33 cellular contexts compared by ENCODE assay signal in the genomic region with DNA sequence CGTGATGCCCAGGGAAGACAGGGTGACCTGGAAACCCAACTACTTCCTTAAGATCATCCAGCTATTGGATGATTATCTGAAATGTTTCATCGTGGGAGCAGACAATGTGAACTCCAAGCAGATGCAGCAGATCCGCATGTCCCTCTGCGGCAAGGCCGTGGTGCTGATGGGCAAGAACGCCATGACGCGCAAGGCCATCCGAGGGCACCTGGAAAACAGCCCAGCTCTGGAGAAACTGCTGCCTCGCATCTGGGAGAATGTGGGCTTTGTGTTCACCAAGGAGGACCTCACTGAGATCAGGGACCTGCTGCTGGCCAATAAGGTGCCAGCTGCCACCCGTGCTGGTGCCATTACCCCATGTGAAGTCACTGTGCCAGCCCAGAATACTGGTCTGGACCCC. TPM values are rescaled to one million over a fixed set of nuclear protein-coding genes. Genes with fewer than 3 reads are reported as not detected.
"Had no signal": no experiment of that assay in that cellular context is flagged by ENCODE, and none has a peak within 500 bp of the region (broad histone marks: within the 10 kb centered on the region; RNA-seq: fewer than 3 reads in every experiment).

No MANE protein-coding gene starts in this region.

- H3K9me3 ChIP-seq: Peyer's patch, SJSA1 had no signal

- H3K9ac ChIP-seq: KMS-11 had no signal

- ATAC-seq: activated naive CD8-positive, alpha-beta T cell treated with anti-CD3 and anti-CD28 coated beads, Interleukin-2, amount 50 U/mL, for 24 hours; PC-3; SK-N-SH treated with all-trans-retinoic acid at 6 μM for 48 hours had no signal

- H3K4me2 ChIP-seq: KMS-11 had no signal

- H3K4me1 ChIP-seq: Peyer's patch, SJSA1 had no signal

- H3K27ac ChIP-seq: brain microvascular endothelial cell, KMS-11, Peyer's patch, SJSA1, VCaP had no signal

- DNase-seq: activated B cell treated with CpG ODN at 0.5 μM for 24 hours; activated CD4-positive, alpha-beta memory T cell treated with anti-CD3 and anti-CD28 coated beads for 36 hours; activated CD4-positive, alpha-beta T cell treated with anti-CD3 and anti-CD28 coated beads for 4 hours; activated CD4-positive, alpha-beta T cell treated with anti-CD3 and anti-CD28 coated beads, Interleukin-2, amount 50 U/mL, for 1 hour; activated CD4-positive, CD25-positive, alpha-beta regulatory T cell treated with anti-CD3 and anti-CD28 coated beads, Interleukin-2, amount 50 U/mL, for 72 hours; activated CD8-positive, alpha-beta memory T cell treated with anti-CD3 and anti-CD28 coated beads, Interleukin-2, amount 50 U/mL, for 4 hours; activated effector memory CD4-positive, alpha-beta T cell treated with Interleukin-2 at 50 U/mL for 16 hours; activated naive CD4-positive, alpha-beta T cell treated with anti-CD3 and anti-CD28 coated beads, Interleukin-2, amount 10 ng/mL, durations not matched to agents 7 days and 5 days; activated naive CD8-positive, alpha-beta T cell treated with anti-CD3 and anti-CD28 coated beads, Interleukin-2, amount 50 U/mL, for 24 hours; activated T-cell treated with anti-CD3 and anti-CD28 coated beads for 4 hours; activated T-cell treated with anti-CD3 and anti-CD28 coated beads, Interleukin-2, amount 50 U/mL, for 48 hours; amniotic stem cell; aorta; brain microvascular endothelial cell; central memory CD4-positive, alpha-beta T cell; NCI-H1092; NCI-H187; NCI-H2029 treated with DMSO at 0.1 percent for 48 hours; NCI-H2107; NCI-H2171; NCI-H510A; NCI-H526; NCI-H748 treated with DMSO at 0.1 percent for 48 hours; NK-92 treated with Interleukin-12 subunit alpha and Interleukin-12 subunit beta, amount 100 ng/mL, for 24 hours; PC-3; Peyer's patch; T-helper 1 cell; T-helper 2 cell; T-helper 9 cell had no signal

- H3K4me3 ChIP-seq: Peyer's patch, SJSA1 had no signal

- H3K36me3 ChIP-seq: brain microvascular endothelial cell, Peyer's patch, SJSA1 had no signal

- H3K27me3 ChIP-seq: brain microvascular endothelial cell, Peyer's patch had no signal

RNA-seq across cellular contexts. Expression of a gene that starts 43.5 kb away (rescaled TPM):
- total RNA-seq: activated B cell treated with CpG ODN at 0.5 μM for 24 hours had no signal

RNA-seq across cellular contexts. Expression of a gene that starts 55.8 kb away (rescaled TPM):
- total RNA-seq: activated B cell treated with CpG ODN at 0.5 μM for 24 hours; activated CD4-positive, alpha-beta memory T cell treated with anti-CD3 and anti-CD28 coated beads for 36 hours; SJSA1 had no signal
